In genomic region chr6:121394151-121394550, GRCh38 we compare ENCODE assay signal across 23 cellular contexts. TPM values are rescaled to one million over a fixed set of nuclear protein-coding genes. Genes with fewer than 3 reads are reported as not detected.
"Had no signal": no experiment of that assay in that cellular context is flagged by ENCODE, and none has a peak within 500 bp of the region (broad histone marks: within the 10 kb centered on the region; RNA-seq: fewer than 3 reads in every experiment).

No MANE protein-coding gene starts in this region.

- H3K4me3 Mint-ChIP-seq: activated CD4-positive, alpha-beta memory T cell treated with anti-CD3 and anti-CD28 coated beads for 36 hours; activated CD4-positive, alpha-beta T cell treated with anti-CD3 and anti-CD28 coated beads for 36 hours; activated CD4-positive, alpha-beta T cell treated with anti-CD3 and anti-CD28 coated beads, Interleukin-2, amount 10 ng/mL, durations not matched to agents 24 days and 14 days; activated CD8-positive, alpha-beta memory T cell treated with anti-CD3 and anti-CD28 coated beads, Interleukin-2, amount 10 ng/mL, durations not matched to agents 7 days and 5 days; activated CD8-positive, alpha-beta T cell treated with anti-CD3 and anti-CD28 coated beads, Interleukin-2, amount 10 ng/mL, durations not matched to agents 7 days and 5 days; activated naive CD8-positive, alpha-beta T cell; activated T-cell treated with anti-CD3 and anti-CD28 coated beads, Interleukin-2, amount 50 U/mL, for 24 hours; activated T-cell treated with anti-CD3 and anti-CD28 coated beads, Interleukin-2, amount 50 U/mL, for 72 hours had no signal

- DNase-seq: activated CD4-positive, alpha-beta memory T cell treated with anti-CD3 and anti-CD28 coated beads for 36 hours; activated CD4-positive, alpha-beta T cell treated with anti-CD3 and anti-CD28 coated beads for 36 hours; activated CD4-positive, alpha-beta T cell treated with anti-CD3 and anti-CD28 coated beads, Interleukin-2, amount 10 ng/mL, durations not matched to agents 24 days and 14 days; activated CD4-positive, CD25-positive, alpha-beta regulatory T cell; activated CD4-positive, CD25-positive, alpha-beta regulatory T cell treated with anti-CD3 and anti-CD28 coated beads, Interleukin-2, amount 50 U/mL, for 72 hours; activated CD8-positive, alpha-beta memory T cell treated with anti-CD3 and anti-CD28 coated beads, Interleukin-2, amount 10 ng/mL, durations not matched to agents 7 days and 5 days; activated CD8-positive, alpha-beta memory T cell treated with anti-CD3 and anti-CD28 coated beads, Interleukin-2, amount 50 U/mL, for 4 hours; activated CD8-positive, alpha-beta T cell treated with anti-CD3 and anti-CD28 coated beads, Interleukin-2, amount 10 ng/mL, durations not matched to agents 7 days and 5 days; activated gamma-delta T cell; activated naive CD4-positive, alpha-beta T cell; activated naive CD4-positive, alpha-beta T cell treated with anti-CD3 and anti-CD28 coated beads, Interleukin-2, amount 50 U/mL, for 16 hours; activated T-cell treated with anti-CD3 and anti-CD28 coated beads, Interleukin-2, amount 50 U/mL, for 24 hours; activated T-cell treated with anti-CD3 and anti-CD28 coated beads, Interleukin-2, amount 50 U/mL, for 72 hours; amniotic stem cell; anterior cingulate cortex; brain microvascular endothelial cell; effector CD8-positive, alpha-beta T cell; foreskin fibroblast; head of caudate nucleus; T-helper 2 cell had no signal

- H3K27ac ChIP-seq: brain microvascular endothelial cell had no signal

- H3K27ac Mint-ChIP-seq: activated CD4-positive, alpha-beta memory T cell treated with anti-CD3 and anti-CD28 coated beads for 36 hours; activated CD4-positive, alpha-beta T cell treated with anti-CD3 and anti-CD28 coated beads for 36 hours; activated CD4-positive, alpha-beta T cell treated with anti-CD3 and anti-CD28 coated beads, Interleukin-2, amount 10 ng/mL, durations not matched to agents 24 days and 14 days; activated CD8-positive, alpha-beta memory T cell treated with anti-CD3 and anti-CD28 coated beads, Interleukin-2, amount 10 ng/mL, durations not matched to agents 7 days and 5 days; activated CD8-positive, alpha-beta T cell treated with anti-CD3 and anti-CD28 coated beads, Interleukin-2, amount 10 ng/mL, durations not matched to agents 7 days and 5 days; activated naive CD8-positive, alpha-beta T cell; activated T-cell treated with anti-CD3 and anti-CD28 coated beads, Interleukin-2, amount 50 U/mL, for 24 hours; activated T-cell treated with anti-CD3 and anti-CD28 coated beads, Interleukin-2, amount 50 U/mL, for 72 hours had no signal

- H3K27me3 Mint-ChIP-seq: activated CD4-positive, alpha-beta memory T cell treated with anti-CD3 and anti-CD28 coated beads for 36 hours; activated CD4-positive, alpha-beta T cell treated with anti-CD3 and anti-CD28 coated beads, Interleukin-2, amount 10 ng/mL, durations not matched to agents 24 days and 14 days; activated T-cell treated with anti-CD3 and anti-CD28 coated beads, Interleukin-2, amount 50 U/mL, for 24 hours had no signal

- H3K9me3 Mint-ChIP-seq: activated CD4-positive, alpha-beta memory T cell treated with anti-CD3 and anti-CD28 coated beads for 36 hours; activated CD4-positive, alpha-beta T cell treated with anti-CD3 and anti-CD28 coated beads, Interleukin-2, amount 10 ng/mL, durations not matched to agents 24 days and 14 days; activated T-cell treated with anti-CD3 and anti-CD28 coated beads, Interleukin-2, amount 50 U/mL, for 24 hours; activated T-cell treated with anti-CD3 and anti-CD28 coated beads, Interleukin-2, amount 50 U/mL, for 72 hours had no signal

- H3K36me3 ChIP-seq: brain microvascular endothelial cell had no signal

- H3K4me1 Mint-ChIP-seq: activated CD4-positive, alpha-beta T cell treated with anti-CD3 and anti-CD28 coated beads for 36 hours; activated CD4-positive, alpha-beta T cell treated with anti-CD3 and anti-CD28 coated beads, Interleukin-2, amount 10 ng/mL, durations not matched to agents 24 days and 14 days; activated CD8-positive, alpha-beta memory T cell treated with anti-CD3 and anti-CD28 coated beads, Interleukin-2, amount 10 ng/mL, durations not matched to agents 7 days and 5 days had no signal

- H3K27me3 ChIP-seq: brain microvascular endothelial cell had no signal

- H3K36me3 Mint-ChIP-seq: activated CD4-positive, alpha-beta memory T cell treated with anti-CD3 and anti-CD28 coated beads for 36 hours; activated CD8-positive, alpha-beta memory T cell treated with anti-CD3 and anti-CD28 coated beads, Interleukin-2, amount 10 ng/mL, durations not matched to agents 7 days and 5 days; activated naive CD8-positive, alpha-beta T cell had no signal

- ATAC-seq: activated CD4-positive, alpha-beta T cell treated with anti-CD3 and anti-CD28 coated beads for 36 hours; activated CD8-positive, alpha-beta memory T cell treated with anti-CD3 and anti-CD28 coated beads, Interleukin-2, amount 10 ng/mL, durations not matched to agents 7 days and 5 days; activated CD8-positive, alpha-beta T cell treated with anti-CD3 and anti-CD28 coated beads, Interleukin-2, amount 10 ng/mL, durations not matched to agents 7 days and 5 days; activated T-cell treated with anti-CD3 and anti-CD28 coated beads, Interleukin-2, amount 50 U/mL, for 72 hours; esophagus mucosa had no signal

RNA-seq across cellular contexts. Expression of gene GJA1, which starts 41.3 kb away (rescaled TPM):
- total RNA-seq: activated CD4-positive, alpha-beta memory T cell treated with anti-CD3 and anti-CD28 coated beads for 36 hours; activated CD4-positive, alpha-beta T cell treated with anti-CD3 and anti-CD28 coated beads, Interleukin-2, amount 10 ng/mL, durations not matched to agents 24 days and 14 days; activated CD8-positive, alpha-beta memory T cell treated with anti-CD3 and anti-CD28 coated beads, Interleukin-2, amount 10 ng/mL, durations not matched to agents 7 days and 5 days; activated CD8-positive, alpha-beta T cell treated with anti-CD3 and anti-CD28 coated beads, Interleukin-2, amount 10 ng/mL, durations not matched to agents 7 days and 5 days; T-helper 1 cell treated with Interleukin-12 subunit alpha and Interleukin-12 subunit beta and Interleukin-4 antibody, amounts not matched to agents 30 ng/mL and 1 ng/mL, for 36 hours had no signal
